1 cellular context compared by ENCODE assay signal in the genomic region with DNA sequence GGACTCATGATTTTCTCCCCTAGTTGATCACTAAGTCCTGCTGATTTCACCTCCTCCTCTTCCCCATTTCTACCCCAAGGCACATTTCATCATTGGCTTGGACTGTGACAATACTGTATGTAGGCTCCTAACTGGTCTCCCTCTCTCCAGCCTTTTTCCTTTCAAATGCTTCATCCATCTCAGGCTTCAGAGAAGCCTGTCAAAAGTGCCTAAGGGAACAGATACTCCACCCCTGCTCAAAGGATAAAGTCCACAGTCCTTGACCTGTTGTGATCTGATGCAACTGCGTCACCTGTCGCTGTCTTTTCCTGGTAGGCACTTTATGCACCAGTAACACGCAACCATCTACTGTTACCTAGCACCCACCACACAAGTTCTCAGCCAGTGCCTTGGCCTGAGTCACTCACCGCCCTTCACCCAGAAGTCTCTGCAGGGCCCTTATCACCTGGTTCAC.
TF ChIP-seq lines count a peak whose summit lies in the region.

No MANE protein-coding gene starts in this region.

TF ChIP-seq in HEK293, 187 proteins besides CTCF, POLR2A, EP300 and RAD21 (continued from another document):
- TF ChIP-seq ZNF26 (tag by site-specific recombination; IDR thresholded peaks at IDR 0.05), result no peak
